In genomic region chr5:17432571-17432970, GRCh38 we compare ENCODE assay signal across 1 cellular context.
TF ChIP-seq lines count a peak whose summit lies in the region.

No MANE protein-coding gene starts in this region.

TF ChIP-seq in K562, 482 proteins besides CTCF, POLR2A, EP300 and RAD21:
- TF ChIP-seq CEBPZ (IDR thresholded peaks at IDR 0.05; ENCODE audit: borderline replicate concordance, low read depth, low read length) = no peak
- TF ChIP-seq MXI1 (IDR thresholded peaks at IDR 0.05; ENCODE audit: low read depth, low read length) = no peak
- peak; percentile 74 for TF ChIP-seq MAFG (tag; conservative IDR thresholded peaks at IDR 0.05)
- peak; percentile 82 for TF ChIP-seq ZNF316 (IDR thresholded peaks at IDR 0.05)
- TF ChIP-seq MAFK (IDR thresholded peaks at IDR 0.05; ENCODE audit: low read length) = peak; percentile 86
- TF ChIP-seq, protein P1, sequence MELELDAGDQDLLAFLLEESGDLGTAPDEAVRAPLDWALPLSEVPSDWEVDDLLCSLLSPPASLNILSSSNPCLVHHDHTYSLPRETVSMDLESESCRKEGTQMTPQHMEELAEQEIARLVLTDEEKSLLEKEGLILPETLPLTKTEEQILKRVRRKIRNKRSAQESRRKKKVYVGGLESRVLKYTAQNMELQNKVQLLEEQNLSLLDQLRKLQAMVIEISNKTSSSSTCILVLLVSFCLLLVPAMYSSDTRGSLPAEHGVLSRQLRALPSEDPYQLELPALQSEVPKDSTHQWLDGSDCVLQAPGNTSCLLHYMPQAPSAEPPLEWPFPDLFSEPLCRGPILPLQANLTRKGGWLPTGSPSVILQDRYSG (tag; conservative IDR thresholded peaks at IDR 0.05; ENCODE audit: low read depth) = no peak
- peak; percentile 88 for TF ChIP-seq MAFF (IDR thresholded peaks at IDR 0.05; ENCODE audit: low read length)
- TF ChIP-seq SIN3A (IDR thresholded peaks at IDR 0.05; ENCODE audit: borderline replicate concordance in 2 of 2, control insufficient read depth in 1 of 2, low read depth in 2 of 2, low read length in 2 of 2) = no peak
- peak; percentile 75 for TF ChIP-seq C11orf30 (IDR thresholded peaks at IDR 0.05; ENCODE audit: low read depth)
